1 cellular context compared by ENCODE assay signal in genomic region chr7:4689668-4690067, GRCh38.
TF ChIP-seq lines count a peak whose summit lies in the region.

No MANE protein-coding gene starts in this region.

TF ChIP-seq in IMR-90, 13 proteins besides CTCF, POLR2A, EP300 and RAD21:
- no peak for TF ChIP-seq ELK1 (IDR thresholded peaks at IDR 0.05; ENCODE audit: borderline replicate concordance, low read depth, low read length)
- TF ChIP-seq MXI1 (IDR thresholded peaks at IDR 0.05; ENCODE audit: borderline replicate concordance, low read depth, low read length): no peak
- TF ChIP-seq MAFK (IDR thresholded peaks at IDR 0.05; ENCODE audit: low read depth, low read length): no peak
- no peak for TF ChIP-seq CHD1 (IDR thresholded peaks at IDR 0.05; ENCODE audit: low read depth, low read length)
- no peak for TF ChIP-seq SMC3 (IDR thresholded peaks at IDR 0.05; ENCODE audit: low read depth, low read length)
- no peak for TF ChIP-seq FOS (IDR thresholded peaks at IDR 0.05; ENCODE audit: low read depth, low read length)
